10 cellular contexts compared by ENCODE assay signal in the genomic region with DNA sequence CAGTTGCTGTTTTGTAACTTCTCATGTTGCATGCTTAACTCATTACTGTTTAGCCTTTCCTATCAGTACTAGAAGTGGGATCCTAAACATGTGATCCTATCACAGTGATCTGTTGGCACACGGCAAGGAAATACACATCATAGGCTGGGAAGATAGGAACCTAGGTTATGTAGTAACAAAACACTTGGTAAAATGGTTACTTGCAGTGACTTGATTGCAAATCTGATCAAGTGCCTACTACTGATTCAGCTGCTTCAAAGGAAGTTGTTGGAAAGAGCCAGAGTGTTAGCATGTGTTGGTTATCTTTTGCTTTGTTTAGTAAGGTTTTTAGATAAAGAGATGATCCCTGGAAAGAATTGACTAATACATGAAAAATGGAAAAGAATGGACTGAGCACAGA. TPM values are rescaled to one million over a fixed set of nuclear protein-coding genes. Genes with fewer than 3 reads are reported as not detected.
"Had no signal": no experiment of that assay in that cellular context is flagged by ENCODE, and none has a peak within 500 bp of the region (broad histone marks: within the 10 kb centered on the region; RNA-seq: fewer than 3 reads in every experiment).

No MANE protein-coding gene starts in this region.

- H3K27ac ChIP-seq: GM23248, HL-60, KMS-11 had no signal

- FAIRE-seq: HTR-8/SVneo had no signal

- H3K4me1 ChIP-seq: HAP-1 had no signal

- H3K4me2 ChIP-seq: KMS-11 had no signal

- H3K36me3 ChIP-seq: HAP-1 had no signal

- DNase-seq: GM23248, GOT3, H7, HFFc6, IMR-90, KBM-7 had no signal

- H3K4me3 ChIP-seq: GM23248, HAP-1 had no signal

- H3K9ac ChIP-seq: GM23248, KMS-11 had no signal

RNA-seq across cellular contexts. Expression of gene VASH2, which starts 8.9 kb away (rescaled TPM):
- total RNA-seq: GM23248 had no signal
